ENCODE assay signal across 6 cellular contexts in the genomic region with DNA sequence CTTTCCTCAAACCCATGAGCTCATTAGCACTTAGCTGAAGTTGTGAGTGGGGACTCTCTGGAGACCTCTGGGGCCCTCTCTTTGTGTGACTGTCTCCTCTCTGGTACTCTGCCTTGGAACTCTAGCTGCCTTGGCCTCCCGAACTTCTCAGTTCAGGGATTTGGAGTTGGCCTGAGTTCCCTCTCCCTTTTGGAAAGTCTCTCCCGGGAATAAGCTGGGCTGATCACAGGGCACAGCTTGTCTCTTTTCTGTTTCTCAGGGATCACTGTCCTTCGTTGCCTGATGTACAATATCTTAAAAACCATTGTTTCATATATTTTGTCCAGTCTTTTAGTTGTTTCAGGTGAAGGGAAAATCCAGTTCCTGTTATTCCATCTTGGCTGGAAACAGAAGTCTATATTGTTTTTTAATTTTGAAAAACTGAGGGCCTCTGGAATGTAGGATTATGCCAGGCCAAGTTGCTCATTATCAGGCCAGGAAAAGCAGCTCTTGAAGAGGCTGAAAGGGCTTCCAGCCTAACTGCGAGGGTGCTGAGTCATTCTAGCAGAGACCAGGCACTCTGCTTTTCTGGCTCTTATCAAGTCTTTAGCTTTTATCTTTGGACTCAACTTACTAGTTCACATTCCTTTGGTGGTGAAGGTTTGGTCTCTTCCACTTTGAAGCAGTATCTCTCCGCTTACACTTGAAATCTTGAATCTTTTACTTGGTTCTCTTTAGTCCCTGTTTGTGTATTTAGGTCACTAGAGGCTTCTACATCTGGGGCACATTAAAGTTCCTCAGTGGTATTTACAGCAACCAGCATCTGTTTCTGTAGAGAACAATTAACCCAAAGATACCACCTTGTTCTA. TPM values are rescaled to one million over a fixed set of nuclear protein-coding genes. Genes with fewer than 3 reads are reported as not detected.
DNase-seq lines count a peak whose midpoint lies in the region; ATAC-seq and TF ChIP-seq lines count a peak whose summit lies in the region.

No MANE protein-coding gene starts in this region.

- H3K4me1 Mint-ChIP-seq in immature natural killer cell, result peaks cover 0 to 2% of the 10 kb centered on the region in 2 donors

- H3K36me3 ChIP-seq in body of pancreas (replicated peaks in 1 of 2; ENCODE audit: insufficient read depth in 1 of 2, low read depth in 2 of 2), result no peaks in the 10 kb centered on the region
- H3K36me3 ChIP-seq in neuron (ENCODE audit: insufficient read depth, low read length), result no peaks in the 10 kb centered on the region

- ATAC-seq in body of pancreas (peak; percentile 94), GM21447 (IDR thresholded peaks at IDR 0.05; ENCODE audit: unreplicated experiment) (no peak)

- H3K4me1 ChIP-seq in body of pancreas (peaks cover 23% of the 10 kb centered on the region), neuron (ENCODE audit: insufficient read depth, low read length) (peaks cover 15% of the 10 kb centered on the region)

- 25 to 31% methylated on average over 5 of the region's 5 CpGs for WGBS in body of pancreas, 2 donors

- H3K27me3 ChIP-seq in body of pancreas (no peaks in the 10 kb centered on the region), neuron (ENCODE audit: insufficient read depth, low read length) (no peaks in the 10 kb centered on the region)

- TF ChIP-seq POLR2A in body of pancreas (IDR thresholded peaks at IDR 0.05), result no peak

- H3K9me3 ChIP-seq in body of pancreas, result no peaks in the 10 kb centered on the region
- H3K9me3 ChIP-seq in neuron (ENCODE audit: low read length), result no peaks in the 10 kb centered on the region

- DNase-seq in HUDEP-2 (lab: John Stamatoyannopoulos, UW; ENCODE audit: unreplicated experiment in 76 of 76) (peak in 74 of 76 experiments; percentile 15 to 89 (median 66)), body of pancreas (peak; percentile 58 to 73 (median 70)), NCI-H1436 (lab: John Stamatoyannopoulos, UW) (no peak), immature natural killer cell (no peak)

- H3K27ac ChIP-seq in body of pancreas, result peak overlapping the region; percentile 37 to 86 (median 74)

- peak overlapping the region in 1 of 6 donors; percentile 4 for H3K27ac Mint-ChIP-seq in immature natural killer cell

- no peak overlapping the region for H3K4me3 ChIP-seq in body of pancreas
- H3K4me3 ChIP-seq in neuron (ENCODE audit: low read length), result no peak overlapping the region

- no peak for TF ChIP-seq CTCF in body of pancreas (IDR thresholded peaks at IDR 0.05)

- peaks cover 0 to 2% (median 0%) of the 10 kb centered on the region in 3 donors for H3K27me3 Mint-ChIP-seq in immature natural killer cell (ENCODE audit: low read depth in 3 of 3)

- H3K9me3 Mint-ChIP-seq in immature natural killer cell, result no peaks in the 10 kb centered on the region

- no peak overlapping the region for H3K4me3 Mint-ChIP-seq in immature natural killer cell

- H2AFZ ChIP-seq in neuron (ENCODE audit: low read depth, low read length), result peak overlapping the region; percentile 5

- H3K36me3 Mint-ChIP-seq in immature natural killer cell, result peaks cover 0 to 4% (median 0%) of the 10 kb centered on the region in 3 donors

- intact Hi-C loops in body of pancreas (cut with DNase I), result no loop called here

RNA-seq across cellular contexts. Expression of a gene that starts 8.4 kb away (rescaled TPM):
- total RNA-seq in body of pancreas, result 10 to 100 TPM; 25.7 to 96.9 TPM
- polyA plus RNA-seq in immature natural killer cell, result 100 to 1,000 TPM in 1 of 3 donors, 10 to 100 TPM in 2; 76.9 to 230 (median 90.7) TPM

RNA-seq across cellular contexts. Expression of a gene that starts 44.6 kb away (rescaled TPM):
- 1 to 10 TPM in 1 of 2 donors, not detected in 1; 1.6 TPM for total RNA-seq in body of pancreas
- under 1 TPM in 1 of 3 donors, not detected in 2; 0.16 TPM for polyA plus RNA-seq in immature natural killer cell

RNA-seq across cellular contexts. Expression of a gene that starts 44.7 kb away (rescaled TPM):
- total RNA-seq in body of pancreas, result 10 to 100 TPM; 13.8 to 17.6 TPM
- 100 to 1,000 TPM; 132 to 204 (median 177) TPM for polyA plus RNA-seq in immature natural killer cell

RNA-seq across cellular contexts. Expression of a gene that starts 54.1 kb away (rescaled TPM):
- total RNA-seq in body of pancreas, result 10 to 100 TPM; 42.5 to 44.1 TPM
- 10 to 100 TPM; 11.9 to 26.7 (median 19.7) TPM for polyA plus RNA-seq in immature natural killer cell

Comparison
In these comparisons a context has a peak if more than half of its experiments do, and no peak if none do; other contexts are left out.
1. DNase-seq: peak in HUDEP-2 (74 of 76) and body of pancreas (4 of 4); none in NCI-H1436 (single experiment) and immature natural killer cell (0 of 3).